ENCODE assay signal across 25 cellular contexts in genomic region chr20:18006684-18007083, GRCh38. TPM values are rescaled to one million over a fixed set of nuclear protein-coding genes. Genes with fewer than 3 reads are reported as not detected.
"Had no signal": no experiment of that assay in that cellular context is flagged by ENCODE, and none has a peak within 500 bp of the region (broad histone marks: within the 10 kb centered on the region; RNA-seq: fewer than 3 reads in every experiment).

No MANE protein-coding gene starts in this region.

- H3K9me3 Mint-ChIP-seq: activated T-cell treated with anti-CD3 and anti-CD28 coated beads, Interleukin-2, amount 50 U/mL, for 4 hours; activated T-helper 2 cell treated with anti-CD3 and anti-CD28 coated beads, Interferon-gamma antibody, Interleukin-2, Interleukin-4, amounts not matched to agents 10 μg/mL and 5 μg/mL and 100 μg/mL, durations not matched to agents 14 hours and 24 hours and 36 hours; mesothelial cell of epicardium had no signal

- H3K4me3 Mint-ChIP-seq: activated naive CD8-positive, alpha-beta T cell; activated T-cell treated with anti-CD3 and anti-CD28 coated beads, Interleukin-2, amount 50 U/mL, for 4 hours; mesothelial cell of epicardium; nephron progenitor cell had no signal

- ATAC-seq: activated T-cell treated with anti-CD3 and anti-CD28 coated beads, Interleukin-2, amount 50 U/mL, for 4 hours; gastrocnemius medialis had no signal

- H3K36me3 ChIP-seq: adrenal gland, ascending aorta, gastrocnemius medialis, tibial artery had no signal

- H3K27ac ChIP-seq: adrenal gland, ascending aorta, gastrocnemius medialis, tibial artery had no signal

- H3K4me1 ChIP-seq: ascending aorta had no signal

- H3K36me3 Mint-ChIP-seq: activated naive CD8-positive, alpha-beta T cell had no signal

- H3K9me3 ChIP-seq: adrenal gland, ascending aorta, gastrocnemius medialis, tibial artery had no signal

- H3K4me3 ChIP-seq: adrenal gland, ascending aorta, gastrocnemius medialis, tibial artery had no signal

- H3K27me3 Mint-ChIP-seq: activated naive CD8-positive, alpha-beta T cell had no signal

- H3K27ac Mint-ChIP-seq: activated naive CD8-positive, alpha-beta T cell; activated T-helper 2 cell treated with anti-CD3 and anti-CD28 coated beads, Interferon-gamma antibody, Interleukin-2, Interleukin-4, amounts not matched to agents 10 μg/mL and 5 μg/mL and 100 μg/mL, durations not matched to agents 14 hours and 24 hours and 36 hours; mesothelial cell of epicardium had no signal

- DNase-seq: activated CD4-positive, alpha-beta T cell treated with anti-CD3 and anti-CD28 coated beads for 4 hours; activated CD4-positive, alpha-beta T cell treated with anti-CD3 and anti-CD28 coated beads, Interleukin-2, amount 50 U/mL, for 48 hours; activated CD4-positive, CD25-positive, alpha-beta regulatory T cell; activated CD8-positive, alpha-beta memory T cell treated with anti-CD3 and anti-CD28 coated beads, Interleukin-2, amount 50 U/mL, for 48 hours; activated naive CD4-positive, alpha-beta T cell; activated T-cell treated with anti-CD3 and anti-CD28 coated beads, Interleukin-2, amount 50 U/mL, for 4 hours; central memory CD4-positive, alpha-beta T cell; dermis blood vessel endothelial cell; effector CD8-positive, alpha-beta T cell; gastrocnemius medialis; islet precursor cell; nephron progenitor cell; stimulated activated CD4-positive, alpha-beta T cell treated with anti-CD3 and anti-CD28 coated beads, Interleukin-2, amount 100 ng/mL, for 48 hours; stimulated activated CD8-positive, alpha-beta memory T cell treated with anti-CD3 and anti-CD28 coated beads, Interleukin-4, amount 100 ng/mL, for 48 hours; stimulated activated naive CD4-positive, alpha-beta T cell; T-helper 9 cell; tibial artery had no signal

- H3K27me3 ChIP-seq: adrenal gland, ascending aorta, gastrocnemius medialis, tibial artery had no signal

RNA-seq across cellular contexts. Expression of gene OVOL2, which starts 51.0 kb away (rescaled TPM):
- total RNA-seq: activated CD8-positive, alpha-beta memory T cell treated with anti-CD3 and anti-CD28 coated beads for 36 hours; activated T-cell treated with anti-CD3 and anti-CD28 coated beads, Interleukin-2, amount 50 U/mL, for 4 hours; activated T-helper 2 cell treated with anti-CD3 and anti-CD28 coated beads, Interferon-gamma antibody, Interleukin-2, Interleukin-4, amounts not matched to agents 10 μg/mL and 5 μg/mL and 100 μg/mL, durations not matched to agents 14 hours and 24 hours and 36 hours; adrenal gland; ascending aorta; dermis blood vessel endothelial cell; gastrocnemius medialis; lung microvascular endothelial cell; T-helper 1 cell treated with Interleukin-12 subunit alpha and Interleukin-12 subunit beta and Interleukin-4 antibody, amounts not matched to agents 30 ng/mL and 1 ng/mL, for 36 hours had no signal
- polyA plus RNA-seq: adrenal gland had no signal
